ENCODE assay signal across 8 cellular contexts in genomic region chr10:15106352-15107013, GRCh38. TPM values are rescaled to one million over a fixed set of nuclear protein-coding genes. Genes with fewer than 3 reads are reported as not detected.
A peak's percentile ranks its signal among the peaks of the same experiment; 100 is the strongest.
DNase-seq lines count a peak whose midpoint lies in the region; ATAC-seq and TF ChIP-seq lines count a peak whose summit lies in the region.

No MANE protein-coding gene starts in this region.

- DNase-seq in DMS153 treated with DMSO at 0.1 percent for 48 hours (lab: John Stamatoyannopoulos, UW; ENCODE audit: unreplicated experiment) (peak; percentile 0), LHCN-M2 (ENCODE audit: low read depth) (peak; percentile 66), SW 1271 (lab: John Stamatoyannopoulos, UW) (peak; percentile 32 to 51), heart left ventricle (peak; percentile 48 to 74 (median 54)), retina (peak; percentile 68)

- no peaks in the 10 kb centered on the region for H3K9me3 Mint-ChIP-seq in activated naive CD8-positive, alpha-beta T cell (ENCODE audit: low read depth)

- 50 to 56% (median 55%) methylated on average over 8 of the region's 8 CpGs for WGBS in heart left ventricle, 4 donors

- ATAC-seq in GM21515 (IDR thresholded peaks at IDR 0.05; ENCODE audit: unreplicated experiment) (peak; percentile 93), heart left ventricle (peak; percentile 52 to 89 (median 86)), HG02840 (IDR thresholded peaks at IDR 0.05; ENCODE audit: low FRiP score, unreplicated experiment) (no peak)

- no peaks in the 10 kb centered on the region for H3K9me3 ChIP-seq in heart left ventricle

- peaks cover 0 to 6% (median 0%) of the 10 kb centered on the region in 12 donors for H3K4me1 ChIP-seq in heart left ventricle

- no peak for TF ChIP-seq POLR2A in heart left ventricle (IDR thresholded peaks at IDR 0.05)

- intact Hi-C loops in heart left ventricle (cut with DNase I) = loop anchor here in 7 of 10 donors (2.0 to 10.0 kb wide), 8 partner anchors 154 to 609 kb away; partner anchors contain the start of genes DCLRE1C (in 1 of the 7) and FAM171A1 (in 1 of the 7)

- H3K27ac ChIP-seq in heart left ventricle = no peak overlapping the region

- peaks cover 0 to 97% (median 81%) of the 10 kb centered on the region in 9 donors for H3K36me3 ChIP-seq in heart left ventricle

- peaks cover 7% of the 10 kb centered on the region for H3K36me3 Mint-ChIP-seq in activated naive CD8-positive, alpha-beta T cell

- peak; percentile 72 to 93 (median 84) for TF ChIP-seq CTCF in heart left ventricle (IDR thresholded peaks at IDR 0.05)

- H3K4me3 Mint-ChIP-seq in activated naive CD8-positive, alpha-beta T cell = no peak overlapping the region

- H3K4me1 Mint-ChIP-seq in activated naive CD8-positive, alpha-beta T cell (ENCODE audit: low read depth) = peaks cover 6% of the 10 kb centered on the region

- no peaks in the 10 kb centered on the region for H3K27me3 Mint-ChIP-seq in activated naive CD8-positive, alpha-beta T cell

- H3K4me3 ChIP-seq in heart left ventricle = no peak overlapping the region

- H3K27ac Mint-ChIP-seq in activated naive CD8-positive, alpha-beta T cell = peak overlapping the region; percentile 35

- H3K27me3 ChIP-seq in heart left ventricle = no peaks in the 10 kb centered on the region

RNA-seq across cellular contexts. Expression of gene RPP38, which starts 9.3 kb away (rescaled TPM):
- total RNA-seq in LHCN-M2 (2014; rRNA removed) = 14.3 and 15.1 TPM in 2 replicates
- polyA plus RNA-seq in LHCN-M2 (2012) = 12.3 TPM
- 10 to 100 TPM in 2 of 9 donors, 1 to 10 TPM in 7; 7.2 to 14.4 (median 8.9) TPM for total RNA-seq in heart left ventricle
- 10 to 100 TPM; 12.3 to 15.5 TPM for polyA plus RNA-seq in heart left ventricle

RNA-seq across cellular contexts. Expression of gene ACBD7, which starts 17.9 kb away (rescaled TPM):
- total RNA-seq in LHCN-M2 (2014; rRNA removed) = 2.0 and 2.1 TPM in 2 replicates
- polyA plus RNA-seq in LHCN-M2 (2012) = 1.3 TPM
- total RNA-seq in heart left ventricle = 1 to 10 TPM in 1 of 9 donors, not detected in 8; 1.1 TPM
- polyA plus RNA-seq in heart left ventricle = under 1 TPM in 1 of 2 donors, not detected in 1; 0.08 TPM

Comparison
In these comparisons a context has a peak if more than half of its experiments do, and no peak if none do; other contexts are left out.
1. DNase-seq: peak in every context shown above with its lines; median percentile 68 in retina; 66 in LHCN-M2; 54 in heart left ventricle; 42 in SW 1271; 0 in DMS153 treated with DMSO at 0.1 percent for 48 hours.